ENCODE assay signal across 15 cellular contexts in genomic region chr3:30228302-30228631, GRCh38.
DNase-seq lines count a peak whose midpoint lies in the region; ATAC-seq, FAIRE-seq and TF ChIP-seq lines count a peak whose summit lies in the region.
"Had no signal": no experiment of that assay in that cellular context is flagged by ENCODE, and none has a peak within 500 bp of the region (broad histone marks: within the 10 kb centered on the region; RNA-seq: fewer than 3 reads in every experiment).

No MANE protein-coding gene starts in this region.

- H3K36me3 Mint-ChIP-seq in MCF 10A (ENCODE audit: insufficient read depth, unreplicated experiment) = no peaks in the 10 kb centered on the region

- peak overlapping the region; percentile 25 for H3K27ac Mint-ChIP-seq in MCF 10A (ENCODE audit: low read depth, unreplicated experiment)

- intact Hi-C loops in MCF 10A (cut with micrococcal nuclease) = no loop called here
- intact Hi-C loops in breast epithelium (cut with DNase I; ENCODE audit: low total_unique reads) = no loop called here
- intact Hi-C loops in thyroid gland (cut with DNase I) = no loop called here

- no peak for ATAC-seq in RWPE2 (ENCODE audit: low read depth)

- no peak for TF ChIP-seq POLR2A in breast epithelium (IDR thresholded peaks at IDR 0.05)
- TF ChIP-seq POLR2A in thyroid gland (IDR thresholded peaks at IDR 0.05) = no peak

- H3K4me3 ChIP-seq in breast epithelium (no peak overlapping the region), RWPE2 (ENCODE audit: severe bottlenecking) (no peak overlapping the region), thyroid gland (replicated peaks in 1 of 3) (no peak overlapping the region)
- H3K4me3 ChIP-seq: gastroesophageal sphincter, SJSA1 had no signal

- TF ChIP-seq CTCF in MCF 10A (IDR thresholded peaks at IDR 0.05; ENCODE audit: unreplicated experiment) = no peak
- TF ChIP-seq CTCF in breast epithelium (IDR thresholded peaks at IDR 0.05) = no peak
- no peak for TF ChIP-seq CTCF in RWPE2 (IDR thresholded peaks at IDR 0.05; ENCODE audit: poor library complexity, severe bottlenecking)
- TF ChIP-seq CTCF in thyroid gland (IDR thresholded peaks at IDR 0.05) = no peak

- H3K27me3 ChIP-seq in breast epithelium (no peaks in the 10 kb centered on the region), RWPE2 (ENCODE audit: insufficient read depth, poor library complexity, severe bottlenecking) (no peaks in the 10 kb centered on the region), thyroid gland (no peaks in the 10 kb centered on the region)
- H3K27me3 ChIP-seq: gastroesophageal sphincter, SJSA1 had no signal

- peaks cover 34% of the 10 kb centered on the region for H3K4me1 Mint-ChIP-seq in MCF 10A (ENCODE audit: insufficient read depth, unreplicated experiment)

- H3K27ac ChIP-seq in breast epithelium (peak overlapping the region in 1 of 2 donors; percentile 2), RWPE2 (ENCODE audit: poor library complexity, severe bottlenecking) (peak overlapping the region; percentile 85), epithelial cell of prostate (peak overlapping the region; percentile 63), thyroid gland (peak overlapping the region in 2 of 3 donors; percentile 37 to 51)
- H3K27ac ChIP-seq: SJSA1 had no signal

- no peaks in the 10 kb centered on the region for H3K9me3 ChIP-seq in breast epithelium
- H3K9me3 ChIP-seq in RWPE2 (ENCODE audit: severe bottlenecking) = no peaks in the 10 kb centered on the region
- no peaks in the 10 kb centered on the region for H3K9me3 ChIP-seq in thyroid gland
- H3K9me3 ChIP-seq: gastroesophageal sphincter, SJSA1 had no signal

- H3K4me3 Mint-ChIP-seq in MCF 10A (ENCODE audit: unreplicated experiment) = no peak overlapping the region

- POLR2A ChIA-PET in MCF 10A (lab: Yijun Ruan, JAX) = interaction anchor here (0.6 to 1.1 kb wide), 2 partner anchors 58 to 214 kb away, joined by 3 to 6 read pairs; no protein-coding TSS in a partner anchor

- no peaks in the 10 kb centered on the region for H3K9me3 Mint-ChIP-seq in MCF 10A (ENCODE audit: unreplicated experiment)

- DNase-seq in MCF 10A (ENCODE audit: unreplicated experiment) (no peak), breast epithelium (ENCODE audit: low spot score in 2 of 2) (no peak), RWPE2 (ENCODE audit: low spot score) (no peak), epithelial cell of prostate (ENCODE audit: low read depth, low spot score) (no peak), thyroid gland (no peak), OCI-M2 (lab: John Stamatoyannopoulos, UW; ENCODE audit: unreplicated experiment) (no peak), GM19240 (ENCODE audit: insufficient read length, low spot score) (no peak), frontal cortex (ENCODE audit: low spot score in 2 of 2) (no peak)
- DNase-seq: activated CD4-positive, alpha-beta T cell treated with anti-CD3 and anti-CD28 coated beads, Interleukin-2, amount 50 U/mL, for 1 hour; H7; NCI-H1694; NCI-H446 treated with DMSO at 0.1 percent for 48 hours had no signal

- WGBS in thyroid gland, 2 donors = 93 to 95% methylated on average over 2 of the region's 2 CpGs

- no peaks in the 10 kb centered on the region for H3K27me3 Mint-ChIP-seq in MCF 10A (ENCODE audit: insufficient read depth, unreplicated experiment)

- FAIRE-seq in frontal cortex (lab: Jason Lieb, UNC) = no peak
- FAIRE-seq: endometrium had no signal

- no TSS peak for BruUV-seq in MCF 10A (replicated peaks; lab: Mats Ljungman, UMichigan)

- H3K4me1 ChIP-seq in breast epithelium (no peaks in the 10 kb centered on the region), RWPE2 (ENCODE audit: insufficient read depth, poor library complexity, severe bottlenecking) (peaks cover 20% of the 10 kb centered on the region), thyroid gland (peaks cover 7 to 23% of the 10 kb centered on the region in 2 donors)

- H3K36me3 ChIP-seq in breast epithelium (no peaks in the 10 kb centered on the region), RWPE2 (ENCODE audit: low read depth) (no peaks in the 10 kb centered on the region), thyroid gland (no peaks in the 10 kb centered on the region)
- H3K36me3 ChIP-seq: gastroesophageal sphincter, SJSA1 had no signal

- CTCF ChIA-PET in MCF 10A (lab: Yijun Ruan, JAX) = interaction anchor here (0.7 kb wide), 1 partner anchor 81 kb away, joined by 3 read pairs; no protein-coding TSS in a partner anchor
